10 cellular contexts compared by ENCODE assay signal in genomic region chr1:167456500-167456899, GRCh38.
DNase-seq lines count a peak whose midpoint lies in the region; ATAC-seq lines count a peak whose summit lies in the region.
"Had no signal": no experiment of that assay in that cellular context is flagged by ENCODE, and none has a peak within 500 bp of the region (broad histone marks: within the 10 kb centered on the region; RNA-seq: fewer than 3 reads in every experiment).

No MANE protein-coding gene starts in this region.

- CTCF ChIA-PET in naive thymus-derived CD4-positive, alpha-beta T cell (lab: Charles Lee): interaction anchor here (0.5 to 3.0 kb wide), 8 partner anchors 12 to 63 kb away, joined by 3 to 16 read pairs (median 6); partner anchors contain the start of gene CD247

- no peak for DNase-seq in stimulated activated naive CD8-positive, alpha-beta T cell treated with anti-CD3 and anti-CD28 coated beads, Interleukin-15, Interleukin-2, amounts not matched to agents 100 U/mL and 50 U/mL, for 24 hours
- DNase-seq in activated T-cell treated with anti-CD3 and anti-CD28 coated beads, Interleukin-2, amount 50 U/mL, for 72 hours: no peak
- DNase-seq in naive thymus-derived CD4-positive, alpha-beta T cell: peak in 1 of 9 donors; percentile 27
- no peak for DNase-seq in NCI-H526 treated with DMSO at 0.1 percent for 48 hours (lab: John Stamatoyannopoulos, UW)
- DNase-seq: cortex of kidney, NCI-H345 had no signal

- H3K36me3 ChIP-seq in naive thymus-derived CD4-positive, alpha-beta T cell (ENCODE audit: control insufficient read depth in 2 of 3, insufficient read depth in 3 of 3, low read length in 3 of 3): peaks cover 0 to 13% (median 0%) of the 10 kb centered on the region in 3 experiments

- peaks cover 29% of the 10 kb centered on the region for H3K36me3 Mint-ChIP-seq in stimulated activated naive CD8-positive, alpha-beta T cell treated with anti-CD3 and anti-CD28 coated beads, Interleukin-15, Interleukin-2, amounts not matched to agents 100 ng/mL and 50 ng/mL, for 24 hours (ENCODE audit: low read depth)
- no peaks in the 10 kb centered on the region for H3K36me3 Mint-ChIP-seq in activated T-cell treated with anti-CD3 and anti-CD28 coated beads, Interleukin-2, amount 50 U/mL, for 72 hours (ENCODE audit: insufficient read depth in 2 of 2)
- H3K36me3 Mint-ChIP-seq in naive thymus-derived CD4-positive, alpha-beta T cell: peaks cover 0 to 18% (median 4%) of the 10 kb centered on the region in 5 donors

- H3K4me1 ChIP-seq in naive thymus-derived CD4-positive, alpha-beta T cell (ENCODE audit: control insufficient read depth in 2 of 2, insufficient read depth in 2 of 2, low read length in 2 of 2): peaks cover 22 to 67% of the 10 kb centered on the region in 2 donors

- peak overlapping the region; percentile 91 for H3K4me3 ChIP-seq in naive thymus-derived CD4-positive, alpha-beta T cell (ENCODE audit: low read length)

- H3K4me1 Mint-ChIP-seq in stimulated activated naive CD8-positive, alpha-beta T cell treated with anti-CD3 and anti-CD28 coated beads, Interleukin-15, Interleukin-2, amounts not matched to agents 100 ng/mL and 50 ng/mL, for 24 hours (ENCODE audit: low read depth): peaks cover 73% of the 10 kb centered on the region
- peaks cover 78% of the 10 kb centered on the region for H3K4me1 Mint-ChIP-seq in activated T-cell treated with anti-CD3 and anti-CD28 coated beads, Interleukin-2, amount 50 U/mL, for 72 hours (ENCODE audit: low read depth)
- H3K4me1 Mint-ChIP-seq in naive thymus-derived CD4-positive, alpha-beta T cell: peaks cover 44 to 86% (median 71%) of the 10 kb centered on the region in 7 donors

- H3K27me3 Mint-ChIP-seq in stimulated activated naive CD8-positive, alpha-beta T cell treated with anti-CD3 and anti-CD28 coated beads, Interleukin-15, Interleukin-2, amounts not matched to agents 100 ng/mL and 50 ng/mL, for 24 hours: no peaks in the 10 kb centered on the region
- no peaks in the 10 kb centered on the region for H3K27me3 Mint-ChIP-seq in activated T-cell treated with anti-CD3 and anti-CD28 coated beads, Interleukin-2, amount 50 U/mL, for 72 hours (ENCODE audit: low read depth)
- H3K27me3 Mint-ChIP-seq in naive thymus-derived CD4-positive, alpha-beta T cell: no peaks in the 10 kb centered on the region

- ATAC-seq in stimulated activated naive CD8-positive, alpha-beta T cell treated with anti-CD3 and anti-CD28 coated beads, Interleukin-15, Interleukin-2, amounts not matched to agents 100 U/mL and 50 U/mL, for 24 hours: no peak
- ATAC-seq in activated T-cell treated with anti-CD3 and anti-CD28 coated beads, Interleukin-2, amount 50 U/mL, for 72 hours (replicated peaks in 1 of 2): peak; percentile 14 to 22
- ATAC-seq in naive thymus-derived CD4-positive, alpha-beta T cell: no peak
- ATAC-seq in GM21737 (IDR thresholded peaks at IDR 0.05; ENCODE audit: unreplicated experiment): no peak
- no peak for ATAC-seq in HG02759 (IDR thresholded peaks at IDR 0.05; ENCODE audit: unreplicated experiment)
- ATAC-seq in GM21576 (IDR thresholded peaks at IDR 0.05; ENCODE audit: unreplicated experiment): no peak

- no peaks in the 10 kb centered on the region for H3K27me3 ChIP-seq in naive thymus-derived CD4-positive, alpha-beta T cell (ENCODE audit: control insufficient read depth in 2 of 2, insufficient read depth in 2 of 2, low read length in 2 of 2)

- H3K9me3 Mint-ChIP-seq in stimulated activated naive CD8-positive, alpha-beta T cell treated with anti-CD3 and anti-CD28 coated beads, Interleukin-15, Interleukin-2, amounts not matched to agents 100 ng/mL and 50 ng/mL, for 24 hours: no peaks in the 10 kb centered on the region
- no peaks in the 10 kb centered on the region for H3K9me3 Mint-ChIP-seq in activated T-cell treated with anti-CD3 and anti-CD28 coated beads, Interleukin-2, amount 50 U/mL, for 72 hours
- no peaks in the 10 kb centered on the region for H3K9me3 Mint-ChIP-seq in naive thymus-derived CD4-positive, alpha-beta T cell

- intact Hi-C loops in naive thymus-derived CD4-positive, alpha-beta T cell (cut with micrococcal nuclease): loop anchor here (1.0 to 10.0 kb wide), 9 partner anchors 9 to 261 kb away; partner anchors contain the start of gene CD247 (in 1 of the 2)

- H3K4me3 Mint-ChIP-seq in stimulated activated naive CD8-positive, alpha-beta T cell treated with anti-CD3 and anti-CD28 coated beads, Interleukin-15, Interleukin-2, amounts not matched to agents 100 ng/mL and 50 ng/mL, for 24 hours: peak overlapping the region; percentile 81
- H3K4me3 Mint-ChIP-seq in activated T-cell treated with anti-CD3 and anti-CD28 coated beads, Interleukin-2, amount 50 U/mL, for 72 hours: peak overlapping the region; percentile 83 to 87
- peak overlapping the region; percentile 80 to 91 (median 84) for H3K4me3 Mint-ChIP-seq in naive thymus-derived CD4-positive, alpha-beta T cell

- H3K27ac Mint-ChIP-seq in stimulated activated naive CD8-positive, alpha-beta T cell treated with anti-CD3 and anti-CD28 coated beads, Interleukin-15, Interleukin-2, amounts not matched to agents 100 ng/mL and 50 ng/mL, for 24 hours: peak overlapping the region; percentile 87
- peak overlapping the region; percentile 59 for H3K27ac Mint-ChIP-seq in activated T-cell treated with anti-CD3 and anti-CD28 coated beads, Interleukin-2, amount 50 U/mL, for 72 hours
- H3K27ac Mint-ChIP-seq in naive thymus-derived CD4-positive, alpha-beta T cell: peak overlapping the region; percentile 85 to 99 (median 93)

- H3K9me3 ChIP-seq in naive thymus-derived CD4-positive, alpha-beta T cell (ENCODE audit: control insufficient read depth in 2 of 3, low read length in 3 of 3): no peaks in the 10 kb centered on the region

- POLR2A ChIA-PET in naive thymus-derived CD4-positive, alpha-beta T cell (lab: Charles Lee): interaction anchor here (1.0 to 13.5 kb wide), 15 partner anchors 9 to 97 kb away, joined by 3 to 273 read pairs (median 26); partner anchors contain the start of genes CD247 and CREG1

- H3K27ac ChIP-seq in naive thymus-derived CD4-positive, alpha-beta T cell (ENCODE audit: low read depth, low read length): peak overlapping the region; percentile 100

Comparison
In these comparisons a context has a peak if more than half of its experiments do, and no peak if none do; other contexts are left out.
1. ATAC-seq: peak in activated T-cell treated with anti-CD3 and anti-CD28 coated beads, Interleukin-2, amount 50 U/mL, for 72 hours (2 of 2); none in stimulated activated naive CD8-positive, alpha-beta T cell treated with anti-CD3 and anti-CD28 coated beads, Interleukin-15, Interleukin-2, amounts not matched to agents 100 U/mL and 50 U/mL, for 24 hours (single experiment), naive thymus-derived CD4-positive, alpha-beta T cell (single experiment), GM21737 (single experiment), HG02759 (single experiment) and GM21576 (single experiment).
2. Peak in every context shown above with its lines, with median percentiles within 50 percentile points of each other: H3K27ac Mint-ChIP-seq and H3K4me3 Mint-ChIP-seq.